In the genomic region with DNA sequence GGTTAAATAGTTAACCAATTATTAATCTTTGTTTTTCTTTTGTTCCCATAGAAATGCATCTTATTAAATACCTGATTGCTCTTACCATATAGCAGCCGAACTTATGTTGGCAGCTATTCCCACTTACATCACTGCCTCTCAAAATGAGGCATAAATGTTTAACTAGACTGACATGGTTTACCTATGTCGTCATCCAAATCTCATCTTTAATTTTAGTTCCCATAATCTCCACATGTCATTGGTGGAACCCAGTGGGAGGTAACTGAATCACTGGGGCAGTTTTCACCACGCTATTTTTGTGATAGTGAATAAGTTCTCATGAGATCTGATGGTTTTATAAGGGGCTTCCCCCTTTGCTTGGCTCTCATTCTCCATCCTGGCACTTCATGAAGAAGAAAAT, we compare ENCODE assay signal across 20 cellular contexts.
"Had no signal": no experiment of that assay in that cellular context is flagged by ENCODE, and none has a peak within 500 bp of the region (broad histone marks: within the 10 kb centered on the region; RNA-seq: fewer than 3 reads in every experiment).

No MANE protein-coding gene starts in this region.

- H3K4me3 Mint-ChIP-seq: dendritic cell treated with granulocyte-macrophage colony-stimulating factor and Interleukin-4, amounts not matched to agents 40 ng/mL and 50 ng/mL, for 4 days; effector memory CD8-positive, alpha-beta T cell; natural killer cell treated with Interleukin-12 subunit alpha and Interleukin-12 subunit beta and Interleukin-15 and Interleukin-18, amount 100 ng/mL, for 72 hours; type B pancreatic cell had no signal

- H3K4me1 ChIP-seq: pancreas, prostate gland, suprapubic skin, thyroid gland had no signal

- H3K4me2 ChIP-seq: hepatocyte had no signal

- DNase-seq: cerebellar nuclear complex; effector memory CD8-positive, alpha-beta T cell; erythroblast; foreskin keratinocyte; head of caudate nucleus; kidney; mucosa of descending colon; occipital lobe; pancreas; retina; stimulated activated naive CD8-positive, alpha-beta T cell treated with anti-CD3 and anti-CD28 coated beads, Interleukin-15, Interleukin-2, amounts not matched to agents 100 U/mL and 50 U/mL, for 24 hours; thyroid gland had no signal

- H3K36me3 ChIP-seq: pancreas, prostate gland, suprapubic skin, thyroid gland had no signal

- H2AFZ ChIP-seq: hepatocyte had no signal

- H3K4me3 ChIP-seq: hepatocyte, mucosa of descending colon, pancreas, prostate gland, skin epidermis, suprapubic skin, thyroid gland had no signal

- H3K27ac Mint-ChIP-seq: dendritic cell treated with granulocyte-macrophage colony-stimulating factor and Interleukin-4, amounts not matched to agents 40 ng/mL and 50 ng/mL, for 4 days; effector memory CD8-positive, alpha-beta T cell; natural killer cell treated with Interleukin-12 subunit alpha and Interleukin-12 subunit beta and Interleukin-15 and Interleukin-18, amount 100 ng/mL, for 72 hours; type B pancreatic cell had no signal

- H3K79me2 ChIP-seq: hepatocyte had no signal

- H3K9me3 ChIP-seq: pancreas, prostate gland, suprapubic skin, thyroid gland had no signal

- H3K27ac ChIP-seq: foreskin keratinocyte, hepatocyte, pancreas, prostate gland, skin epidermis, suprapubic skin, thyroid gland had no signal

- ATAC-seq: effector memory CD8-positive, alpha-beta T cell; foreskin keratinocyte; mucosa of descending colon; natural killer cell treated with Interleukin-12 subunit alpha and Interleukin-12 subunit beta and Interleukin-15 and Interleukin-18, amount 100 ng/mL, for 72 hours; pancreas; sciatic nerve; stimulated activated naive CD8-positive, alpha-beta T cell treated with anti-CD3 and anti-CD28 coated beads, Interleukin-15, Interleukin-2, amounts not matched to agents 100 U/mL and 50 U/mL, for 24 hours had no signal

- H3K27me3 Mint-ChIP-seq: dendritic cell treated with granulocyte-macrophage colony-stimulating factor and Interleukin-4, amounts not matched to agents 40 ng/mL and 50 ng/mL, for 4 days; type B pancreatic cell had no signal

- H3K27me3 ChIP-seq: foreskin keratinocyte, hepatocyte, pancreas, suprapubic skin, thyroid gland had no signal
